ENCODE assay signal across 8 cellular contexts in genomic region chr17:78781339-78782304, GRCh38. TPM values are rescaled to one million over a fixed set of nuclear protein-coding genes. Genes with fewer than 3 reads are reported as not detected.
DNase-seq lines count a peak whose midpoint lies in the region; ATAC-seq and TF ChIP-seq lines count a peak whose summit lies in the region.

Gene CYTH1, minus strand, starts transcription at chr17:78782273. Its CDS starts 50 bp downstream, at chr17:78782223.

- peak; percentile 9 for ATAC-seq in activated naive CD8-positive, alpha-beta T cell treated with anti-CD3 and anti-CD28 coated beads, Interleukin-2, amount 10 ng/mL, durations not matched to agents 7 days and 5 days (ENCODE audit: low read depth)
- no peak for ATAC-seq in GM19328 (IDR thresholded peaks at IDR 0.05; ENCODE audit: unreplicated experiment)

- H3K56ac ChIP-seq in H9 (ENCODE audit: insufficient read length, low read depth, low read length) = no peak within 1 kb of the TSS

- no peak within 1 kb of the TSS for H4K8ac ChIP-seq in H9 (replicated peaks; ENCODE audit: insufficient read length, low read depth, low read length)
- peak within 1 kb of the TSS; percentile 100 for H4K8ac ChIP-seq in trophoblast cell (ENCODE audit: low read depth, low read length)

- no peaks in the 10 kb centered on the region for H4K20me1 ChIP-seq in H9 (ENCODE audit: control insufficient read depth, insufficient read depth, insufficient read length)

- H2BK5ac ChIP-seq in H9 (ENCODE audit: insufficient read length, low read length) (no peak within 1 kb of the TSS), trophoblast cell (ENCODE audit: low read depth, low read length, poor library complexity) (peak within 1 kb of the TSS; percentile 92)

- H3K9me3 ChIP-seq in H9 (ENCODE audit: control insufficient read depth, low read depth, low read length) (no peaks in the 10 kb centered on the region), trophoblast cell (ENCODE audit: insufficient read depth, low read depth, low read length) (no peaks in the 10 kb centered on the region)

- H3K27me3 Mint-ChIP-seq in H9 (ENCODE audit: low read depth) = no peaks in the 10 kb centered on the region; the same call in 1 of the 2 replicates
- H3K27me3 Mint-ChIP-seq in activated naive CD8-positive, alpha-beta T cell treated with anti-CD3 and anti-CD28 coated beads, Interleukin-2, amount 10 ng/mL, durations not matched to agents 7 days and 5 days = no peaks in the 10 kb centered on the region

- H4K12ac ChIP-seq in trophoblast cell (ENCODE audit: low read depth, low read length) = peak within 1 kb of the TSS; percentile 98

- H3K36me3 Mint-ChIP-seq in H9 (ENCODE audit: insufficient read depth in 1 of 3, low read depth in 3 of 3) = no peaks in the 10 kb centered on the region; a peak in 1 of 7 replicates
- H3K36me3 Mint-ChIP-seq in activated naive CD8-positive, alpha-beta T cell treated with anti-CD3 and anti-CD28 coated beads, Interleukin-2, amount 10 ng/mL, durations not matched to agents 7 days and 5 days = peaks cover 6% of the 10 kb centered on the region

- H2BK12ac ChIP-seq in H9 (ENCODE audit: insufficient read length, low read depth, low read length) (no peak within 1 kb of the TSS), trophoblast cell (ENCODE audit: low read length) (peak within 1 kb of the TSS; percentile 95)

- H3K14ac ChIP-seq in H9 (ENCODE audit: insufficient read depth, low read length) (peak within 1 kb of the TSS; percentile 83; the same call in 1 of the 2 replicates), trophoblast cell (ENCODE audit: low read length) (peak within 1 kb of the TSS; percentile 93)

- intact Hi-C loops in cardiac septum (cut with DNase I) = loop anchor here (5.0 kb wide), 1 partner anchor 44 kb away; no protein-coding TSS in a partner anchor

- H3K79me1 ChIP-seq in H9 (ENCODE audit: insufficient read depth, low read depth, low read length, poor library complexity, severe bottlenecking) (peaks cover 3% of the 10 kb centered on the region), trophoblast cell (ENCODE audit: low read length) (peaks cover 14% of the 10 kb centered on the region)

- DNase-seq in ELR (ENCODE audit: low read depth) (peak; percentile 63), H9 (peak; percentile 67), NCI-H526 treated with DMSO at 0.1 percent for 48 hours (lab: John Stamatoyannopoulos, UW) (peak; percentile 11), cardiac septum (ENCODE audit: low spot score) (peak; percentile 82), trophoblast cell (peak in 1 of 2 donors; percentile 56), cerebellar nuclear complex (lab: John Stamatoyannopoulos, UW) (no peak)
- DNase-seq in activated naive CD8-positive, alpha-beta T cell treated with anti-CD3 and anti-CD28 coated beads, Interleukin-2, amount 10 ng/mL, durations not matched to agents 7 days and 5 days = peak; percentile 74

- WGBS in H9 (ENCODE audit: extremely low coverage, insufficient read length, low lambda C conversion rate) = no CpG with 5 or more reads among the region's 127 CpGs
- no CpG with 5 or more reads among the region's 127 CpGs for WGBS in trophoblast cell (ENCODE audit: extremely low coverage, insufficient coverage, insufficient read length)

- H3K27me3 ChIP-seq in H9 (ENCODE audit: insufficient read depth, low read length) (no peaks in the 10 kb centered on the region), trophoblast cell (ENCODE audit: insufficient read depth, low read length) (no peaks in the 10 kb centered on the region)

- H3K4me3 Mint-ChIP-seq in H9 = peak within 1 kb of the TSS; percentile 66 to 85
- H3K4me3 Mint-ChIP-seq in activated naive CD8-positive, alpha-beta T cell treated with anti-CD3 and anti-CD28 coated beads, Interleukin-2, amount 10 ng/mL, durations not matched to agents 7 days and 5 days = peak within 1 kb of the TSS; percentile 93

- no peaks in the 10 kb centered on the region for H3K36me3 ChIP-seq in trophoblast cell (ENCODE audit: control insufficient read depth in 1 of 2, insufficient read depth in 2 of 2, low read length in 2 of 2)

- no peak within 1 kb of the TSS for H3T11ph ChIP-seq in H9 (ENCODE audit: low read length)

- H4K91ac ChIP-seq in H9 (ENCODE audit: insufficient read length, low read depth, low read length) (no peak within 1 kb of the TSS), trophoblast cell (ENCODE audit: low read depth, low read length) (peak within 1 kb of the TSS; percentile 96)

- H3K9me3 Mint-ChIP-seq in H9 = no peaks in the 10 kb centered on the region
- H3K9me3 Mint-ChIP-seq in activated naive CD8-positive, alpha-beta T cell treated with anti-CD3 and anti-CD28 coated beads, Interleukin-2, amount 10 ng/mL, durations not matched to agents 7 days and 5 days = no peaks in the 10 kb centered on the region

- no peaks in the 10 kb centered on the region for H3K23me2 ChIP-seq in H9 (ENCODE audit: insufficient read length, low read depth, low read length, poor library complexity, severe bottlenecking)

- H3K27ac Mint-ChIP-seq in H9 = peak within 1 kb of the TSS; percentile 69 to 95 (median 94); a peak in 5 of 7 replicates
- H3K27ac Mint-ChIP-seq in activated naive CD8-positive, alpha-beta T cell treated with anti-CD3 and anti-CD28 coated beads, Interleukin-2, amount 10 ng/mL, durations not matched to agents 7 days and 5 days = peak within 1 kb of the TSS; percentile 99

- no peak within 1 kb of the TSS for H2BK20ac ChIP-seq in H9 (ENCODE audit: low read depth, low read length, poor library complexity, severe bottlenecking)

- H3K18ac ChIP-seq in H9 (ENCODE audit: insufficient read length, low read depth, low read length) (peak within 1 kb of the TSS; percentile 78), trophoblast cell (ENCODE audit: low read length) (peak within 1 kb of the TSS; percentile 99)

- H3K4me2 ChIP-seq in H9 (ENCODE audit: insufficient read depth, insufficient read length, low read length) (peak within 1 kb of the TSS; percentile 65), trophoblast cell (ENCODE audit: low read length) (peak within 1 kb of the TSS; percentile 96)

- H3K4me1 Mint-ChIP-seq in H9 = peaks cover 21 to 30% of the 10 kb centered on the region in 2 experiments
- H3K4me1 Mint-ChIP-seq in activated naive CD8-positive, alpha-beta T cell treated with anti-CD3 and anti-CD28 coated beads, Interleukin-2, amount 10 ng/mL, durations not matched to agents 7 days and 5 days = peaks cover 47% of the 10 kb centered on the region

- no peak for TF ChIP-seq CTCF in H9 (conservative IDR thresholded peaks at IDR 0.05)

- H2AFZ ChIP-seq in H9 (ENCODE audit: low read length) (no peak within 1 kb of the TSS), trophoblast cell (ENCODE audit: insufficient read depth, low read length, poor library complexity) (peak within 1 kb of the TSS; percentile 99)

- no peak within 1 kb of the TSS for H2BK15ac ChIP-seq in H9 (ENCODE audit: low read depth, low read length)

- peak within 1 kb of the TSS; percentile 80 for H3K9ac ChIP-seq in H9 (ENCODE audit: extremely low read depth, insufficient read length, low read length)
- peak within 1 kb of the TSS; percentile 88 for H3K9ac ChIP-seq in trophoblast cell (ENCODE audit: low read length)

- H3K4me1 ChIP-seq in H9 (ENCODE audit: insufficient read depth, low read length) = no peaks in the 10 kb centered on the region
- H3K4me1 ChIP-seq in trophoblast cell (ENCODE audit: control insufficient read depth in 1 of 2, insufficient read depth in 2 of 2, low read length in 2 of 2) = no peaks in the 10 kb centered on the region

- H3K27ac ChIP-seq in H9 (ENCODE audit: insufficient read length, low read depth, low read length) (peak within 1 kb of the TSS; percentile 34), trophoblast cell (ENCODE audit: low read depth, low read length) (peak within 1 kb of the TSS; percentile 49)

- H2AK5ac ChIP-seq in H9 (ENCODE audit: insufficient read length, low read length) = no peak within 1 kb of the TSS
- H2AK5ac ChIP-seq in trophoblast cell (ENCODE audit: low read length) = peak within 1 kb of the TSS; percentile 95

- no peak within 1 kb of the TSS for H2BK120ac ChIP-seq in H9 (ENCODE audit: low read depth, low read length, poor library complexity, severe bottlenecking)
- peak within 1 kb of the TSS; percentile 97 for H2BK120ac ChIP-seq in trophoblast cell (ENCODE audit: insufficient read depth, low read length, poor library complexity)

- peak within 1 kb of the TSS; percentile 98 for H3K4me3 ChIP-seq in trophoblast cell (ENCODE audit: low read depth, low read length)

- no peak within 1 kb of the TSS for H3K4ac ChIP-seq in H9 (ENCODE audit: low read depth, low read length)
- H3K4ac ChIP-seq in trophoblast cell (ENCODE audit: low read depth, low read length) = peak within 1 kb of the TSS; percentile 81

- H3K23ac ChIP-seq in H9 (ENCODE audit: insufficient read length, low read depth, low read length) (no peak within 1 kb of the TSS), trophoblast cell (ENCODE audit: low read length) (peak within 1 kb of the TSS; percentile 87)

- H4K5ac ChIP-seq in H9 (ENCODE audit: insufficient read length, low read depth, low read length) = no peak within 1 kb of the TSS

- H3K79me2 ChIP-seq in H9 (ENCODE audit: insufficient read depth, low read length) = no peaks in the 10 kb centered on the region
- peaks cover 11% of the 10 kb centered on the region for H3K79me2 ChIP-seq in trophoblast cell (ENCODE audit: control insufficient read depth, insufficient read depth, low read length, poor library complexity)

- POLR2A ChIA-PET in activated naive CD8-positive, alpha-beta T cell treated with anti-CD3 and anti-CD28 coated beads, Interleukin-2, amount 10 ng/mL, durations not matched to agents 7 days and 5 days (lab: Charles Lee) = interaction anchor here (0.9 to 2.8 kb wide), 8 partner anchors 12 to 823 kb away, joined by 3 to 41 read pairs (median 8); partner anchors contain the start of gene TNRC6C

RNA-seq across cellular contexts. Expression of gene CYTH1, which starts in this region (rescaled TPM):
- total RNA-seq in H9 (2021) (9.7 and 11.2 TPM in 2 replicates), cardiac septum (29.4 TPM)
- 100 to 1,000 TPM; 180 to 200 TPM for total RNA-seq in activated naive CD8-positive, alpha-beta T cell treated with anti-CD3 and anti-CD28 coated beads, Interleukin-2, amount 10 ng/mL, durations not matched to agents 7 days and 5 days
- 16.7 and 17.1 TPM in 2 replicates for polyA plus RNA-seq in trophoblast cell (2013)

Comparison
In these comparisons a context has a peak if more than half of its experiments do, and no peak if none do; other contexts are left out.
1. DNase-seq: peak in ELR (single experiment), H9 (single experiment), NCI-H526 treated with DMSO at 0.1 percent for 48 hours (single experiment), activated naive CD8-positive, alpha-beta T cell treated with anti-CD3 and anti-CD28 coated beads, Interleukin-2, amount 10 ng/mL, durations not matched to agents 7 days and 5 days (single experiment) and cardiac septum (single experiment); none in cerebellar nuclear complex (0 of 2).